30 cellular contexts compared by ENCODE assay signal in genomic region chr9:114310471-114311450, GRCh38. TPM values are rescaled to one million over a fixed set of nuclear protein-coding genes. Genes with fewer than 3 reads are reported as not detected.
DNase-seq lines count a peak whose midpoint lies in the region; ATAC-seq, FAIRE-seq and TF ChIP-seq lines count a peak whose summit lies in the region.
"Had no signal": no experiment of that assay in that cellular context is flagged by ENCODE, and none has a peak within 500 bp of the region (broad histone marks: within the 10 kb centered on the region; RNA-seq: fewer than 3 reads in every experiment).

No MANE protein-coding gene starts in this region.

- TF ChIP-seq CTCF in RWPE2 (IDR thresholded peaks at IDR 0.05; ENCODE audit: poor library complexity, severe bottlenecking) (no peak), kidney (IDR thresholded peaks at IDR 0.05; ENCODE audit: borderline replicate concordance, extremely low read depth, insufficient read depth) (no peak), spleen (IDR thresholded peaks at IDR 0.05 in 8 of 11, conservative IDR thresholded peaks at IDR 0.05 in 3 of 11) (no peak), mammary epithelial cell (conservative IDR thresholded peaks at IDR 0.05 in 1 of 2, IDR thresholded peaks at IDR 0.05 in 1 of 2; ENCODE audit: extremely low read depth in 1 of 2, insufficient read depth in 1 of 2, low read depth in 1 of 2, low read length in 2 of 2) (no peak)

- H3K9me3 ChIP-seq in RWPE2 (ENCODE audit: severe bottlenecking), result no peaks in the 10 kb centered on the region
- no peaks in the 10 kb centered on the region for H3K9me3 ChIP-seq in kidney (ENCODE audit: control insufficient read depth in 1 of 2, low read length in 2 of 2)
- peaks cover 0 to 3% (median 0%) of the 10 kb centered on the region in 8 donors for H3K9me3 ChIP-seq in spleen
- no peaks in the 10 kb centered on the region for H3K9me3 ChIP-seq in mammary epithelial cell (replicated peaks; ENCODE audit: insufficient read depth, low read length)
- H3K9me3 ChIP-seq: neutrophil had no signal

- in situ Hi-C loops in mammary epithelial cell (cut with MboI; ENCODE audit: low sequenced_read_pairs in 2 of 2), result no loop called here

- DNase-seq in RWPE2 (ENCODE audit: low spot score), result peak; percentile 20
- peak; percentile 30 for DNase-seq in activated CD8-positive, alpha-beta memory T cell treated with anti-CD3 and anti-CD28 coated beads, Interleukin-2, amount 50 U/mL, for 48 hours
- peak; percentile 32 for DNase-seq in kidney
- DNase-seq in spleen, result peak; percentile 51
- DNase-seq in mammary epithelial cell, result no peak
- DNase-seq in substantia nigra (lab: John Stamatoyannopoulos, UW), result no peak
- DNase-seq in GM12891 (ENCODE audit: insufficient read length, low spot score), result no peak
- DNase-seq: activated CD4-positive, alpha-beta T cell treated with anti-CD3 and anti-CD28 coated beads, Interleukin-2, amount 50 U/mL, for 1 hour; activated naive CD4-positive, alpha-beta T cell; amniotic stem cell; CD4-positive, CD25-positive, alpha-beta regulatory T cell; glutamatergic neuron; HFFc6; NCI-H1105 treated with DMSO at 0.1 percent for 48 hours; NCI-H2081 treated with DMSO at 0.1 percent for 48 hours; NCI-H345; NCI-H82; small intestine; stimulated activated CD4-positive, alpha-beta T cell treated with anti-CD3 and anti-CD28 coated beads, Interleukin-2, amount 100 ng/mL, for 48 hours had no signal

- no peaks in the 10 kb centered on the region for H4K20me1 ChIP-seq in mammary epithelial cell (ENCODE audit: insufficient read depth, low read length)

- H3K36me3 ChIP-seq in RWPE2 (ENCODE audit: low read depth) (0 out of 2 replicates have a peak, but pooled peaks cover 3% of the 10 kb centered on the region), kidney (ENCODE audit: control insufficient read depth in 1 of 2, insufficient read depth in 2 of 2, low read length in 2 of 2) (peaks cover 0 to 5% of the 10 kb centered on the region in 2 donors), spleen (no peaks in the 10 kb centered on the region), mammary epithelial cell (ENCODE audit: insufficient read depth, low read length) (peaks cover 2% of the 10 kb centered on the region)
- H3K36me3 ChIP-seq: breast epithelium, neutrophil had no signal

- ATAC-seq in RWPE2 (ENCODE audit: low read depth), result no peak
- ATAC-seq: SK-N-SH treated with all-trans-retinoic acid at 6 μM for 48 hours; stimulated activated memory B cell treated with anti-CD40 and anti-IgM and Interleukin-4, amounts not matched to agents 10 μg/mL and 1 μg/mL and 100 μg/mL, for 72 hours had no signal

- H3K4me2 ChIP-seq in mammary epithelial cell (ENCODE audit: insufficient read depth, low read depth, low read length), result no peak overlapping the region

- CTCF ChIA-PET in mammary epithelial cell (lab: Charles Lee; ENCODE audit: low non-redundant PET), result no interaction called here

- FAIRE-seq in kidney (lab: Jason Lieb, UNC) (no peak), GM12891 (lab: Jason Lieb, UNC) (no peak)
- FAIRE-seq: endometrium, GM19239, small intestine had no signal

- TF ChIP-seq POLR2A in spleen (IDR thresholded peaks at IDR 0.05) (no peak), GM12891 (IDR thresholded peaks at IDR 0.05; ENCODE audit: low read depth, low read length) (no peak)

- BruUV-seq in mammary epithelial cell (replicated peaks; lab: Mats Ljungman, UMichigan), result no TSS peak

- WGBS in spleen, 5 donors, result 83 to 88% (median 85%) methylated on average over 22 of the region's 22 CpGs
- 92% methylated on average over 21 of the region's 22 CpGs for WGBS in mammary epithelial cell (ENCODE audit: low coverage, missing lambda C conversion rate)

- intact Hi-C loops in kidney (cut with DNase I) (no loop called here), spleen (cut with DNase I; ENCODE audit: low total_unique reads) (no loop called here), mammary epithelial cell (cut with micrococcal nuclease) (no loop called here)

- dilution Hi-C loops in mammary epithelial cell (cut with HindIII; ENCODE audit: low sequenced_read_pairs), result no loop called here

- H3K27ac ChIP-seq in RWPE2 (ENCODE audit: poor library complexity, severe bottlenecking), result no peak overlapping the region
- no peak overlapping the region for H3K27ac ChIP-seq in kidney (ENCODE audit: low read depth in 2 of 2, low read length in 2 of 2)
- no peak overlapping the region for H3K27ac ChIP-seq in spleen
- no peak overlapping the region for H3K27ac ChIP-seq in mammary epithelial cell (ENCODE audit: insufficient read depth, low read depth, low read length)
- H3K27ac ChIP-seq in substantia nigra (ENCODE audit: low read depth, low read length, poor library complexity, severe bottlenecking), result no peak overlapping the region
- H3K27ac ChIP-seq: breast epithelium, neutrophil, VCaP had no signal

- no peak overlapping the region for H3K4me3 ChIP-seq in RWPE2 (ENCODE audit: severe bottlenecking)
- no peak overlapping the region for H3K4me3 ChIP-seq in kidney (ENCODE audit: low read length in 2 of 2)
- no peak overlapping the region for H3K4me3 ChIP-seq in spleen
- H3K4me3 ChIP-seq in mammary epithelial cell (replicated peaks in 1 of 3; ENCODE audit: insufficient read depth in 1 of 3, low read depth in 2 of 3, low read length in 3 of 3), result no peak overlapping the region
- H3K4me3 ChIP-seq: breast epithelium had no signal

- H3K27me3 ChIP-seq in RWPE2 (ENCODE audit: insufficient read depth, poor library complexity, severe bottlenecking), result no peaks in the 10 kb centered on the region
- peaks cover 0 to 5% (median 0%) of the 10 kb centered on the region in 7 donors for H3K27me3 ChIP-seq in spleen (replicated peaks in 1 of 7)
- H3K27me3 ChIP-seq in mammary epithelial cell (ENCODE audit: insufficient read depth, low read length), result no peaks in the 10 kb centered on the region
- H3K27me3 ChIP-seq: breast epithelium, neutrophil had no signal

- H3K4me1 ChIP-seq in RWPE2 (ENCODE audit: insufficient read depth, poor library complexity, severe bottlenecking), result no peaks in the 10 kb centered on the region
- H3K4me1 ChIP-seq in kidney (ENCODE audit: control insufficient read depth in 1 of 2, insufficient read depth in 1 of 2, low read depth in 1 of 2, low read length in 2 of 2), result no peaks in the 10 kb centered on the region
- peaks cover 0 to 7% (median 2%) of the 10 kb centered on the region in 6 donors for H3K4me1 ChIP-seq in spleen
- H3K4me1 ChIP-seq in mammary epithelial cell (ENCODE audit: insufficient read depth, low read length), result no peaks in the 10 kb centered on the region
- H3K4me1 ChIP-seq: breast epithelium had no signal

- no peaks in the 10 kb centered on the region for H3K79me2 ChIP-seq in mammary epithelial cell (ENCODE audit: insufficient read depth, low read length)

- H2AFZ ChIP-seq in mammary epithelial cell (ENCODE audit: low read depth, low read length), result no peak overlapping the region

- H3K9ac ChIP-seq in kidney (ENCODE audit: low read length in 2 of 2) (no peak overlapping the region), mammary epithelial cell (ENCODE audit: insufficient read depth, low read length) (no peak overlapping the region)

TF ChIP-seq in GM12891, 5 proteins besides CTCF, POLR2A, EP300 and RAD21:
- no peak for TF ChIP-seq TAF1 (IDR thresholded peaks at IDR 0.05; ENCODE audit: low read depth, low read length)
- no peak for TF ChIP-seq POU2F2 (IDR thresholded peaks at IDR 0.05; ENCODE audit: low read depth, low read length)
- no peak for TF ChIP-seq SPI1 (IDR thresholded peaks at IDR 0.05; ENCODE audit: low read depth, low read length)
- TF ChIP-seq POLR2AphosphoS5 (IDR thresholded peaks at IDR 0.05; ENCODE audit: low read depth, low read length), result no peak
- TF ChIP-seq PAX5 (IDR thresholded peaks at IDR 0.05; ENCODE audit: insufficient read depth, low read length, severe bottlenecking), result no peak
TF ChIP-seq in GM12891: peak in this region for 0.

RNA-seq across cellular contexts. Expression of gene ORM1, which starts 12.1 kb away (rescaled TPM):
- not detected for total RNA-seq in kidney
- polyA plus RNA-seq in kidney (ENCODE audit: insufficient read depth, low read depth, low replicate concordance), result 0.73 TPM
- 10 to 100 TPM in 2 of 7 donors, 1 to 10 TPM in 4, under 1 TPM in 1; 0.95 to 13.6 (median 6.2) TPM for total RNA-seq in spleen
- 1 to 10 TPM in 2 of 3 donors, under 1 TPM in 1; 0.99 to 2.0 (median 1.7) TPM for polyA plus RNA-seq in spleen
- total RNA-seq in mammary epithelial cell, result not detected
- not detected for polyA plus RNA-seq in mammary epithelial cell
- not detected for polyA minus RNA-seq in mammary epithelial cell
- polyA plus RNA-seq in GM12891 (2012; ENCODE audit: low read depth, missing spikeins), result not detected
- total RNA-seq: CD4-positive, CD25-positive, alpha-beta regulatory T cell; HFFc6; kidney epithelial cell; T-helper 2 cell treated with Interferon-gamma antibody and Interleukin-4, amounts not matched to agents 100 ng/mL and 5 ng/mL, for 36 hours; temporal lobe had no signal
- polyA plus RNA-seq: CD4-positive, CD25-positive, alpha-beta regulatory T cell had no signal

RNA-seq across cellular contexts. Expression of gene ORM2, which starts 18.9 kb away (rescaled TPM):
- not detected for total RNA-seq in kidney
- polyA plus RNA-seq in kidney (ENCODE audit: insufficient read depth, low read depth, low replicate concordance), result not detected
- total RNA-seq in spleen, result under 1 TPM in 2 of 7 donors, not detected in 5; 0.57 to 0.93 TPM
- under 1 TPM in 2 of 3 donors, not detected in 1; 0.13 to 0.18 TPM for polyA plus RNA-seq in spleen
- not detected for total RNA-seq in mammary epithelial cell
- polyA plus RNA-seq in mammary epithelial cell, result not detected
- not detected for polyA minus RNA-seq in mammary epithelial cell
- not detected for polyA plus RNA-seq in GM12891 (2012; ENCODE audit: low read depth, missing spikeins)
- total RNA-seq: CD4-positive, CD25-positive, alpha-beta regulatory T cell; HFFc6; kidney epithelial cell; M059J; T-helper 2 cell treated with Interferon-gamma antibody and Interleukin-4, amounts not matched to agents 100 ng/mL and 5 ng/mL, for 36 hours; temporal lobe had no signal
- polyA plus RNA-seq: CD4-positive, CD25-positive, alpha-beta regulatory T cell had no signal

Comparison
In these comparisons a context has a peak if more than half of its experiments do, and no peak if none do; other contexts are left out.
1. DNase-seq: peak in RWPE2 (single experiment), activated CD8-positive, alpha-beta memory T cell treated with anti-CD3 and anti-CD28 coated beads, Interleukin-2, amount 50 U/mL, for 48 hours (single experiment), kidney (single experiment) and spleen (single experiment); none in mammary epithelial cell (single experiment), substantia nigra (0 of 49) and GM12891 (single experiment).